ENCODE assay signal across 1 cellular context in the genomic region with DNA sequence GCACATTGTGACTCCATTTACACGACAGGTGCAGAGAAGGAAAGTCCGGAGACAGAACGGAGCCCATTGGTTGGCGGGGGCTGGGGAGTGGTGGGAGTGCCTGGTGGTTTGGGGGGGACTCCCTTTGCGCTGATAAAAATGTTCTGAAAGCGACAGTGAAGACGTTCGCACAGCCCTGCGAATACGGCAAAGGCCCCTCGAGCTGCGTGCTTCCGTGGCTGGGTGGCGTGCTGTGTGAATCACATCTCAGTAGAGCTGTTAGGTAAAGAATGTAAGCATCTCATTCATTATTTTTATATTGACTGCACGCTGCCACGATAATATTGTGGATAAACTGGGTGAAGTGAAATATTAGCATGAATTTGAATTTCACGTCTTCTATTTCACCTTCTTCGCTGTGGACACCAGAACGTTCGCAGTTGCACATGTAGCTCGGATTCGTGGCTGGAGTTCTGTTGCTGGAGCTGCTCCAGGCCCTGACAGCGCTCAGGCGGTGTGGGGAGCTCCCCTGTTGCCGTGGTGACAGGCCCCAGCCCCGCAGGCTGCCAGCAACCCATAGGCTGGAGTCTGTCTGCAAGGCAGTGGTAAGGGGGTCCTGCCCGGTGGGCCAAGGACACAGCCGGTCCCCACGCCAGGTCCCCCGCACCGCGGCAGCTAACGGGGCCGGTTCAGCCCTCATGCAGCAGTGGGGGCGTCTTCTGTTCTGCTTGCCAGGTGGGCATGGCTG.
TF ChIP-seq lines count a peak whose summit lies in the region.

No MANE protein-coding gene starts in this region.

TF ChIP-seq in GM23338, 12 proteins besides CTCF, POLR2A, EP300 and RAD21:
- TF ChIP-seq ZNF331 (CRISPR knock-in tag; IDR thresholded peaks at IDR 0.05; ENCODE audit: low read depth) (no peak), ZNF462 (CRISPR knock-in tag; IDR thresholded peaks at IDR 0.05) (no peak), EZH2phosphoT487 (IDR thresholded peaks at IDR 0.05; ENCODE audit: unreplicated experiment) (no peak), REST (IDR thresholded peaks at IDR 0.05; ENCODE audit: unreplicated experiment) (no peak), CREB1 (CRISPR knock-in tag; IDR thresholded peaks at IDR 0.05; ENCODE audit: low read depth) (no peak), ZNF114 (CRISPR knock-in tag; IDR thresholded peaks at IDR 0.05) (no peak), EZH2 (IDR thresholded peaks at IDR 0.05; ENCODE audit: low read depth, unreplicated experiment) (no peak)
- TF ChIP-seq, protein P1, sequence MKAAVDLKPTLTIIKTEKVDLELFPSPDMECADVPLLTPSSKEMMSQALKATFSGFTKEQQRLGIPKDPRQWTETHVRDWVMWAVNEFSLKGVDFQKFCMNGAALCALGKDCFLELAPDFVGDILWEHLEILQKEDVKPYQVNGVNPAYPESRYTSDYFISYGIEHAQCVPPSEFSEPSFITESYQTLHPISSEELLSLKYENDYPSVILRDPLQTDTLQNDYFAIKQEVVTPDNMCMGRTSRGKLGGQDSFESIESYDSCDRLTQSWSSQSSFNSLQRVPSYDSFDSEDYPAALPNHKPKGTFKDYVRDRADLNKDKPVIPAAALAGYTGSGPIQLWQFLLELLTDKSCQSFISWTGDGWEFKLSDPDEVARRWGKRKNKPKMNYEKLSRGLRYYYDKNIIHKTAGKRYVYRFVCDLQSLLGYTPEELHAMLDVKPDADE (IDR thresholded peaks at IDR 0.05): no peak
